In genomic region chr17:76161619-76162222, GRCh38 we compare ENCODE assay signal across 13 cellular contexts. TPM values are rescaled to one million over a fixed set of nuclear protein-coding genes. Genes with fewer than 3 reads are reported as not detected.
"Had no signal": no experiment of that assay in that cellular context is flagged by ENCODE, and none has a peak within 500 bp of the region (broad histone marks: within the 10 kb centered on the region; RNA-seq: fewer than 3 reads in every experiment).

No MANE protein-coding gene starts in this region.

- DNase-seq: activated naive CD4-positive, alpha-beta T cell treated with anti-CD3 and anti-CD28 coated beads, Interleukin-2, amount 10 ng/mL, durations not matched to agents 7 days and 5 days; dermis blood vessel endothelial cell; left colon; lower lobe of right lung; midbrain; stimulated activated CD4-positive, alpha-beta T cell treated with anti-CD3 and anti-CD28 coated beads, Interleukin-15, amount 100 ng/mL, for 24 hours; stimulated activated CD4-positive, alpha-beta T cell treated with anti-CD3 and anti-CD28 coated beads, Interleukin-4, amount 100 ng/mL, for 1 hour; stimulated activated naive B cell treated with anti-CD40 and anti-IgM and Interleukin-4, amounts not matched to agents 10 μg/mL and 1 μg/mL and 100 μg/mL, for 72 hours; transverse colon had no signal

- ATAC-seq: left colon; lower lobe of right lung; stimulated activated naive B cell treated with anti-CD40 and anti-IgM and Interleukin-4, amounts not matched to agents 10 μg/mL and 1 μg/mL and 100 μg/mL, for 72 hours had no signal

- H3K9me3 Mint-ChIP-seq: activated naive CD4-positive, alpha-beta T cell treated with anti-CD3 and anti-CD28 coated beads, Interleukin-2, amount 10 ng/mL, durations not matched to agents 7 days and 5 days; stimulated activated naive B cell treated with anti-CD40 and anti-IgM and Interleukin-4, amounts not matched to agents 10 μg/mL and 1 μg/mL and 100 μg/mL, for 72 hours; T-helper 1 cell treated with Interleukin-12 subunit alpha and Interleukin-12 subunit beta and Interleukin-4 antibody, amounts not matched to agents 30 μg/mL and 1 μg/mL, for 36 hours had no signal

- H3K4me3 Mint-ChIP-seq: activated naive CD4-positive, alpha-beta T cell treated with anti-CD3 and anti-CD28 coated beads, Interleukin-2, amount 10 ng/mL, durations not matched to agents 7 days and 5 days; stimulated activated naive B cell treated with anti-CD40 and anti-IgM and Interleukin-4, amounts not matched to agents 10 μg/mL and 1 μg/mL and 100 μg/mL, for 72 hours; T-helper 1 cell treated with Interleukin-12 subunit alpha and Interleukin-12 subunit beta and Interleukin-4 antibody, amounts not matched to agents 30 μg/mL and 1 μg/mL, for 36 hours had no signal

- H3K4me1 Mint-ChIP-seq: stimulated activated naive B cell treated with anti-CD40 and anti-IgM and Interleukin-4, amounts not matched to agents 10 μg/mL and 1 μg/mL and 100 μg/mL, for 72 hours had no signal

- H3K27ac Mint-ChIP-seq: activated naive CD4-positive, alpha-beta T cell treated with anti-CD3 and anti-CD28 coated beads, Interleukin-2, amount 10 ng/mL, durations not matched to agents 7 days and 5 days; stimulated activated naive B cell treated with anti-CD40 and anti-IgM and Interleukin-4, amounts not matched to agents 10 μg/mL and 1 μg/mL and 100 μg/mL, for 72 hours; T-helper 1 cell treated with Interleukin-12 subunit alpha and Interleukin-12 subunit beta and Interleukin-4 antibody, amounts not matched to agents 30 μg/mL and 1 μg/mL, for 36 hours had no signal

- H3K27me3 Mint-ChIP-seq: activated naive CD4-positive, alpha-beta T cell treated with anti-CD3 and anti-CD28 coated beads, Interleukin-2, amount 10 ng/mL, durations not matched to agents 7 days and 5 days had no signal

- FAIRE-seq: frontal cortex had no signal

RNA-seq across cellular contexts. Expression of gene FOXJ1, which starts 20.7 kb away (rescaled TPM):
- total RNA-seq: ascending aorta, dermis blood vessel endothelial cell, myocyte had no signal
